17 cellular contexts compared by ENCODE assay signal in the genomic region with DNA sequence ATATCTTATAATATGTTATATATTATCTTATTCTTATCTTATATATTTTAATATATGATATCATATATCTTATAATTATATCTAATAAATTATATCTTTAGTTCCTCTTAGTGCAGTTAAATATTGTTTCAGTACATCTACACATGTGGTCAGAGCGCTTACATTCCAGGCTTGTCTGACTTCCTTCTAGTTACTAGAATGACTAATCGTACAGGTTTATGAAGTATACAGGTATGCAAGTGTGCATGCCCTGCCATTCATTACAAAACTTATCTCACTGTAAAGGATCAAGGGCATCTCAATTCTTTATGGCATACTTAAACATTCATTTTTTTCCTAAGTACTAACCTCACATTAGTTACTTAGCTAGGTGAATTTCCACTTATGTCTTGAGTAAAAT.
A peak's percentile ranks its signal among the peaks of the same experiment; 100 is the strongest.
DNase-seq lines count a peak whose midpoint lies in the region; ATAC-seq, FAIRE-seq and TF ChIP-seq lines count a peak whose summit lies in the region.
"Had no signal": no experiment of that assay in that cellular context is flagged by ENCODE, and none has a peak within 500 bp of the region (broad histone marks: within the 10 kb centered on the region; RNA-seq: fewer than 3 reads in every experiment).

No MANE protein-coding gene starts in this region.

- 40 to 43% methylated on average over 2 of the region's 2 CpGs for WGBS in pancreas, 2 donors
- 93 to 95% (median 94%) methylated on average over 2 of the region's 2 CpGs for WGBS in heart left ventricle, 4 donors

- no peak overlapping the region for H3K27ac Mint-ChIP-seq in glutamatergic neuron (ENCODE audit: unreplicated experiment)
- H3K27ac Mint-ChIP-seq in naive thymus-derived CD4-positive, alpha-beta T cell: no peak overlapping the region
- H3K27ac Mint-ChIP-seq: CD14-positive monocyte; CD8-positive, alpha-beta T cell; GM23338 had no signal

- H3K4me3 Mint-ChIP-seq in glutamatergic neuron (ENCODE audit: unreplicated experiment): no peak overlapping the region
- no peak overlapping the region for H3K4me3 Mint-ChIP-seq in naive thymus-derived CD4-positive, alpha-beta T cell
- H3K4me3 Mint-ChIP-seq: CD14-positive monocyte; CD8-positive, alpha-beta T cell; GM23338 had no signal

- POLR2A ChIA-PET in RWPE1 (lab: Yijun Ruan, JAX; ENCODE audit: low non-redundant PET): no interaction called here
- POLR2A ChIA-PET in naive thymus-derived CD4-positive, alpha-beta T cell (lab: Charles Lee): no interaction called here

- TF ChIP-seq POLR2A in heart left ventricle (IDR thresholded peaks at IDR 0.05): no peak

- DNase-seq in HPDE6-E6E7 (ENCODE audit: extremely low spot score) (peak; percentile 20), RWPE1 (ENCODE audit: low spot score) (peak; percentile 19), epithelial cell of prostate (ENCODE audit: low read depth, low spot score) (peak; percentile 43), pancreas (no peak), glutamatergic neuron (no peak), heart left ventricle (no peak)
- no peak for DNase-seq in naive thymus-derived CD4-positive, alpha-beta T cell
- no peak for DNase-seq in activated CD4-positive, alpha-beta T cell treated with anti-CD3 and anti-CD28 coated beads, Interleukin-2, amount 50 U/mL, for 1 hour
- DNase-seq: CD8-positive, alpha-beta T cell; COR-L47; DMS153; GF-D8; H7 had no signal

- H3K36me3 ChIP-seq in pancreas: no peaks in the 10 kb centered on the region
- H3K36me3 ChIP-seq in naive thymus-derived CD4-positive, alpha-beta T cell (ENCODE audit: control insufficient read depth in 2 of 3, insufficient read depth in 3 of 3, low read length in 3 of 3): no peaks in the 10 kb centered on the region
- H3K36me3 ChIP-seq in heart left ventricle: no peaks in the 10 kb centered on the region

- peaks cover 5% of the 10 kb centered on the region for H3K27me3 Mint-ChIP-seq in glutamatergic neuron (ENCODE audit: unreplicated experiment)
- H3K27me3 Mint-ChIP-seq in naive thymus-derived CD4-positive, alpha-beta T cell: no peaks in the 10 kb centered on the region

- peaks cover 6% of the 10 kb centered on the region for H3K9me3 Mint-ChIP-seq in glutamatergic neuron (ENCODE audit: unreplicated experiment)
- peaks cover 0 to 13% (median 5%) of the 10 kb centered on the region in 11 donors for H3K9me3 Mint-ChIP-seq in naive thymus-derived CD4-positive, alpha-beta T cell
- H3K9me3 Mint-ChIP-seq: GM23338 had no signal

- CTCF ChIA-PET in RWPE1 (lab: Yijun Ruan, JAX): no interaction called here
- CTCF ChIA-PET in naive thymus-derived CD4-positive, alpha-beta T cell (lab: Charles Lee): no interaction called here

- H3K9me3 ChIP-seq in pancreas (no peaks in the 10 kb centered on the region), heart left ventricle (no peaks in the 10 kb centered on the region)
- H3K9me3 ChIP-seq in naive thymus-derived CD4-positive, alpha-beta T cell (ENCODE audit: control insufficient read depth in 2 of 3, low read length in 3 of 3): no peaks in the 10 kb centered on the region

- ATAC-seq in pancreas (no peak), heart left ventricle (no peak)
- no peak for ATAC-seq in naive thymus-derived CD4-positive, alpha-beta T cell
- ATAC-seq: CD8-positive, alpha-beta T cell; GM23338 had no signal

- H3K27ac ChIP-seq in RWPE1 (no peak overlapping the region), epithelial cell of prostate (no peak overlapping the region), pancreas (no peak overlapping the region), heart left ventricle (no peak overlapping the region)
- no peak overlapping the region for H3K27ac ChIP-seq in naive thymus-derived CD4-positive, alpha-beta T cell (ENCODE audit: low read depth, low read length)

- H3K4me3 ChIP-seq in pancreas (no peak overlapping the region), heart left ventricle (no peak overlapping the region)
- no peak overlapping the region for H3K4me3 ChIP-seq in naive thymus-derived CD4-positive, alpha-beta T cell (ENCODE audit: low read length)
- H3K4me3 ChIP-seq: GM23338 had no signal

- TF ChIP-seq CTCF in RWPE1 (conservative IDR thresholded peaks at IDR 0.05; ENCODE audit: low read depth): no peak
- TF ChIP-seq CTCF in pancreas (IDR thresholded peaks at IDR 0.05): no peak
- TF ChIP-seq CTCF in glutamatergic neuron (IDR thresholded peaks at IDR 0.05; ENCODE audit: partially characterized antibody, unreplicated experiment): no peak
- TF ChIP-seq CTCF in heart left ventricle (IDR thresholded peaks at IDR 0.05): no peak

- peak; percentile 54 for FAIRE-seq in pancreas (lab: Jason Lieb, UNC)
- FAIRE-seq: D721Med, GM18507 had no signal

- H3K4me1 Mint-ChIP-seq in glutamatergic neuron (ENCODE audit: low read depth, unreplicated experiment): peaks cover 34% of the 10 kb centered on the region
- H3K4me1 Mint-ChIP-seq in naive thymus-derived CD4-positive, alpha-beta T cell: no peaks in the 10 kb centered on the region
- H3K4me1 Mint-ChIP-seq: CD14-positive monocyte, GM23338 had no signal

- H3K36me3 Mint-ChIP-seq in glutamatergic neuron (ENCODE audit: unreplicated experiment): no peaks in the 10 kb centered on the region
- H3K36me3 Mint-ChIP-seq in naive thymus-derived CD4-positive, alpha-beta T cell: no peaks in the 10 kb centered on the region
- H3K36me3 Mint-ChIP-seq: CD14-positive monocyte; CD8-positive, alpha-beta T cell had no signal

- H3K4me1 ChIP-seq in pancreas (no peaks in the 10 kb centered on the region), heart left ventricle (no peaks in the 10 kb centered on the region)
- no peaks in the 10 kb centered on the region for H3K4me1 ChIP-seq in naive thymus-derived CD4-positive, alpha-beta T cell (ENCODE audit: control insufficient read depth in 2 of 2, insufficient read depth in 2 of 2, low read length in 2 of 2)

- no peaks in the 10 kb centered on the region for H3K27me3 ChIP-seq in pancreas
- no peaks in the 10 kb centered on the region for H3K27me3 ChIP-seq in naive thymus-derived CD4-positive, alpha-beta T cell (ENCODE audit: control insufficient read depth in 2 of 2, insufficient read depth in 2 of 2, low read length in 2 of 2)
- no peaks in the 10 kb centered on the region for H3K27me3 ChIP-seq in heart left ventricle

- intact Hi-C loops in pancreas (cut with DNase I) (no loop called here), heart left ventricle (cut with DNase I) (no loop called here)
- intact Hi-C loops in naive thymus-derived CD4-positive, alpha-beta T cell (cut with micrococcal nuclease): no loop called here

Comparison
In these comparisons a context has a peak if more than half of its experiments do, and no peak if none do; other contexts are left out.
1. DNase-seq: peak in HPDE6-E6E7 (single experiment), RWPE1 (single experiment) and epithelial cell of prostate (single experiment); none in pancreas (0 of 6), glutamatergic neuron (single experiment), naive thymus-derived CD4-positive, alpha-beta T cell (0 of 9), activated CD4-positive, alpha-beta T cell treated with anti-CD3 and anti-CD28 coated beads, Interleukin-2, amount 50 U/mL, for 1 hour (single experiment) and heart left ventricle (0 of 5).